ENCODE assay signal across 24 cellular contexts in the genomic region with DNA sequence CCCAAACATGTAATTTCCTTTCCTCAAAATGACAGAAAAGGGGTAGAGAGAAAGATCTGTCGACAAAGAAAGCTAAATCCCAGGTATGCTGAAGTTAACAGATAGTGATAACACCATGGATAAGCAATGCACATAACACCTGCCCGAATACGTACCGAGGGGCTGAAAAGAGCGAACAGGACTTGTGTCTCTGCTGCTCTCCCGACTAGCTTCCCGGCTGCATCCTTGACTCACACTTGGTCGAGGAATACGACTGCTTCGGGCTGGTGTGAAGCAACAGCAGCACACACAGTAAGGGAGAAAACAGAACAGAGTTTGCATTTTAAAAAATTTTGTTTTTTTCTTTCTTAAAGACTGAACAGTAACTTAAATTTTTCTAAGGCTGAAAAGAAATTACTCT.
A peak's percentile ranks its signal among the peaks of the same experiment; 100 is the strongest.
DNase-seq lines count a peak whose midpoint lies in the region; ATAC-seq and TF ChIP-seq lines count a peak whose summit lies in the region.
"Had no signal": no experiment of that assay in that cellular context is flagged by ENCODE, and none has a peak within 500 bp of the region (broad histone marks: within the 10 kb centered on the region; RNA-seq: fewer than 3 reads in every experiment).

No MANE protein-coding gene starts in this region.

- H3K9ac ChIP-seq in HUES64 (ENCODE audit: low read depth, low read length) (peak overlapping the region; percentile 37; the same call in 1 of the 2 replicates), endodermal cell (ENCODE audit: extremely low read depth, low read length, poor library complexity, severe bottlenecking) (no peak overlapping the region)

- H3K36me3 Mint-ChIP-seq in endodermal cell (ENCODE audit: low read depth) (peaks cover 24% of the 10 kb centered on the region), mesothelial cell of epicardium (peaks cover 9% of the 10 kb centered on the region)
- peaks cover 15 to 33% of the 10 kb centered on the region in 2 donors for H3K36me3 Mint-ChIP-seq in stimulated activated naive B cell treated with anti-CD40 and anti-IgM and Interleukin-4, amounts not matched to agents 10 μg/mL and 1 μg/mL and 100 μg/mL, for 72 hours

- DNase-seq in ELF-1 (ENCODE audit: low read depth, low spot score) (peak; percentile 26), endodermal cell (peak; percentile 62), mesothelial cell of epicardium (ENCODE audit: low spot score in 2 of 2, unreplicated experiment in 2 of 2) (no peak), NCI-H1436 (lab: John Stamatoyannopoulos, UW) (no peak), NCI-H510A (lab: John Stamatoyannopoulos, UW) (no peak)
- DNase-seq in stimulated activated naive B cell treated with anti-CD40 and anti-IgM and Interleukin-4, amounts not matched to agents 10 μg/mL and 1 μg/mL and 100 μg/mL, for 72 hours = no peak
- no peak for DNase-seq in activated CD4-positive, alpha-beta T cell treated with anti-CD3 and anti-CD28 coated beads, Interleukin-2, amount 50 U/mL, for 48 hours
- DNase-seq: 8988T, ACHN, DMS153, DND-41, Kasumi-1, NCI-H1105, NCI-H146, NCI-H1930, NCI-H2107, NCI-H524 treated with DMSO at 0.1 percent for 48 hours, NCI-H774 had no signal

- peaks cover 62% of the 10 kb centered on the region for H3K4me1 ChIP-seq in HUES64 (ENCODE audit: insufficient read depth, low read length)
- H3K4me1 ChIP-seq in endodermal cell (ENCODE audit: control insufficient read depth, insufficient read depth, low read length) = peaks cover 24% of the 10 kb centered on the region

- H3K27me3 Mint-ChIP-seq in endodermal cell (ENCODE audit: insufficient read depth) (no peaks in the 10 kb centered on the region), mesothelial cell of epicardium (ENCODE audit: low read depth) (no peaks in the 10 kb centered on the region)
- no peaks in the 10 kb centered on the region for H3K27me3 Mint-ChIP-seq in stimulated activated naive B cell treated with anti-CD40 and anti-IgM and Interleukin-4, amounts not matched to agents 10 μg/mL and 1 μg/mL and 100 μg/mL, for 72 hours

- 74% methylated on average over 10 of the region's 10 CpGs for WGBS in HUES64
- WGBS in endodermal cell (ENCODE audit: insufficient coverage in 1 of 2, insufficient read length in 1 of 2), 2 experiments = 70 to 74% methylated on average over 8 to 10 of the region's 10 CpGs

- no peak for ATAC-seq in stimulated activated naive B cell treated with anti-CD40 and anti-IgM and Interleukin-4, amounts not matched to agents 10 μg/mL and 1 μg/mL and 100 μg/mL, for 72 hours (replicated peaks)
- ATAC-seq: K562, Right ventricle myocardium inferior had no signal

- H3K4me1 Mint-ChIP-seq in endodermal cell (peaks cover 37% of the 10 kb centered on the region), mesothelial cell of epicardium (peaks cover 16% of the 10 kb centered on the region)
- H3K4me1 Mint-ChIP-seq in stimulated activated naive B cell treated with anti-CD40 and anti-IgM and Interleukin-4, amounts not matched to agents 10 μg/mL and 1 μg/mL and 100 μg/mL, for 72 hours = peaks cover 0 to 6% of the 10 kb centered on the region in 2 donors

- H3K27me3 ChIP-seq in HUES64 (ENCODE audit: insufficient read depth, low read length) = no peaks in the 10 kb centered on the region
- H3K27me3 ChIP-seq in endodermal cell (ENCODE audit: control insufficient read depth, insufficient read depth, low read length, poor library complexity, severe bottlenecking) = no peaks in the 10 kb centered on the region
- H3K27me3 ChIP-seq: SJSA1 had no signal

- H3K27ac Mint-ChIP-seq in endodermal cell (peak overlapping the region; percentile 86), mesothelial cell of epicardium (peak overlapping the region; percentile 48)
- no peak overlapping the region for H3K27ac Mint-ChIP-seq in stimulated activated naive B cell treated with anti-CD40 and anti-IgM and Interleukin-4, amounts not matched to agents 10 μg/mL and 1 μg/mL and 100 μg/mL, for 72 hours

- H3K9me3 Mint-ChIP-seq in endodermal cell (no peaks in the 10 kb centered on the region), mesothelial cell of epicardium (no peaks in the 10 kb centered on the region)
- no peaks in the 10 kb centered on the region for H3K9me3 Mint-ChIP-seq in stimulated activated naive B cell treated with anti-CD40 and anti-IgM and Interleukin-4, amounts not matched to agents 10 μg/mL and 1 μg/mL and 100 μg/mL, for 72 hours

- peak overlapping the region; percentile 47 for H3K27ac ChIP-seq in HUES64 (ENCODE audit: low read depth, low read length)
- no peak overlapping the region for H3K27ac ChIP-seq in endodermal cell (ENCODE audit: low read depth, low read length)
- H3K27ac ChIP-seq: HL-60, PC-9, SJSA1 had no signal

- H3K4me3 Mint-ChIP-seq in endodermal cell (no peak overlapping the region), mesothelial cell of epicardium (no peak overlapping the region)
- H3K4me3 Mint-ChIP-seq in stimulated activated naive B cell treated with anti-CD40 and anti-IgM and Interleukin-4, amounts not matched to agents 10 μg/mL and 1 μg/mL and 100 μg/mL, for 72 hours = no peak overlapping the region

- no peak overlapping the region for H3K4me3 ChIP-seq in HUES64 (ENCODE audit: low read length)
- no peak overlapping the region for H3K4me3 ChIP-seq in endodermal cell (ENCODE audit: low read length)
- H3K4me3 ChIP-seq: K562, PC-9, SJSA1 had no signal

- H3K9me3 ChIP-seq in HUES64 (ENCODE audit: insufficient read depth, low read depth, low read length) (no peaks in the 10 kb centered on the region), endodermal cell (ENCODE audit: control insufficient read depth, low read length) (no peaks in the 10 kb centered on the region)
- H3K9me3 ChIP-seq: SJSA1 had no signal

- H3K36me3 ChIP-seq in HUES64 (ENCODE audit: insufficient read depth, low read length) = peaks cover 32% of the 10 kb centered on the region
- H3K36me3 ChIP-seq in endodermal cell (ENCODE audit: control insufficient read depth, insufficient read depth, low read length) = peaks cover 24% of the 10 kb centered on the region
- H3K36me3 ChIP-seq: SJSA1 had no signal

- TF ChIP-seq CTCF in endodermal cell (conservative IDR thresholded peaks at IDR 0.05) (no peak), mesothelial cell of epicardium (IDR thresholded peaks at IDR 0.05; ENCODE audit: unreplicated experiment) (no peak)

Comparison
In these comparisons a context has a peak if more than half of its experiments do, and no peak if none do; other contexts are left out.
1. DNase-seq: peak in ELF-1 (single experiment) and endodermal cell (single experiment); none in mesothelial cell of epicardium (0 of 2), stimulated activated naive B cell treated with anti-CD40 and anti-IgM and Interleukin-4, amounts not matched to agents 10 μg/mL and 1 μg/mL and 100 μg/mL, for 72 hours (single experiment), NCI-H1436 (single experiment), activated CD4-positive, alpha-beta T cell treated with anti-CD3 and anti-CD28 coated beads, Interleukin-2, amount 50 U/mL, for 48 hours (0 of 2) and NCI-H510A (single experiment).